18 cellular contexts compared by ENCODE assay signal in genomic region chr11:34619062-34619516, GRCh38. TPM values are rescaled to one million over a fixed set of nuclear protein-coding genes. Genes with fewer than 3 reads are reported as not detected.
"Had no signal": no experiment of that assay in that cellular context is flagged by ENCODE, and none has a peak within 500 bp of the region (broad histone marks: within the 10 kb centered on the region; RNA-seq: fewer than 3 reads in every experiment).

No MANE protein-coding gene starts in this region.

- H2AFZ ChIP-seq: hepatocyte had no signal

- H3K36me3 ChIP-seq: spleen, tibial artery, uterus had no signal

- H3K4me3 ChIP-seq: hepatocyte, lung, spleen, tibial artery, uterus had no signal

- H3K4me1 ChIP-seq: tibial artery, uterus had no signal

- H3K4me2 ChIP-seq: hepatocyte had no signal

- H3K9me3 ChIP-seq: spleen, tibial artery, uterus had no signal

- DNase-seq: activated CD4-positive, alpha-beta T cell treated with anti-CD3 and anti-CD28 coated beads for 36 hours; activated CD4-positive, alpha-beta T cell treated with anti-CD3 and anti-CD28 coated beads, Interleukin-2, amount 50 U/mL, for 48 hours; activated T-cell treated with anti-CD3 and anti-CD28 coated beads for 4 hours; foreskin keratinocyte; left colon; spleen; stimulated activated naive CD4-positive, alpha-beta T cell treated with Interleukin-2 at 50 U/mL for 16 hours; substantia nigra; T-helper 1 cell; T1000; tibial artery; uterus had no signal

- H3K79me2 ChIP-seq: hepatocyte had no signal

- H3K27ac ChIP-seq: hepatocyte, spleen, tibial artery, uterus had no signal

- ATAC-seq: activated CD4-positive, alpha-beta T cell treated with anti-CD3 and anti-CD28 coated beads for 36 hours; foreskin keratinocyte; left colon; WTC11 had no signal

RNA-seq across cellular contexts. Expression of gene EHF, which starts 1.8 kb away (rescaled TPM):
- total RNA-seq: activated T-helper 1 cell treated with anti-CD3 and anti-CD28 coated beads, Interleukin-12 subunit alpha, Interleukin-12 subunit beta, Interleukin-2, Interleukin-4 antibody, amounts not matched to agents 30 ng/mL and 10 ng/mL and 1 ng/mL, durations not matched to agents 14 hours and 24 hours and 36 hours; dermis microvascular lymphatic vessel endothelial cell; fibroblast of lung had no signal
